Comparison of ENCODE assay signal across 11 cellular contexts in genomic region chr13:46082324-46082723, GRCh38. TPM values are rescaled to one million over a fixed set of nuclear protein-coding genes. Genes with fewer than 3 reads are reported as not detected.
"Had no signal": no experiment of that assay in that cellular context is flagged by ENCODE, and none has a peak within 500 bp of the region (broad histone marks: within the 10 kb centered on the region; RNA-seq: fewer than 3 reads in every experiment).

No MANE protein-coding gene starts in this region.

- H3K4me3 ChIP-seq: GM23248, GM23338, HAP-1 had no signal

- H3K27ac Mint-ChIP-seq: GM23338, H9, HFFc6 had no signal

- H3K4me1 Mint-ChIP-seq: GM23338, H9 had no signal

- DNase-seq: GM23248, GOT3, H7, H9, HCEC 1CT, HFFc6 had no signal

- FAIRE-seq: H1, H54 had no signal

- H3K4me3 Mint-ChIP-seq: GM23338, H9, HFFc6 had no signal

- H3K36me3 ChIP-seq: HAP-1 had no signal

- H3K9me3 Mint-ChIP-seq: GM23338, H9, HFFc6 had no signal

RNA-seq across cellular contexts. Expression of gene CPB2, which starts 22.5 kb away (rescaled TPM):
- total RNA-seq: GM23248, GM23338, H1, H4, H7, H9, HFFc6 had no signal
